In the genomic region with DNA sequence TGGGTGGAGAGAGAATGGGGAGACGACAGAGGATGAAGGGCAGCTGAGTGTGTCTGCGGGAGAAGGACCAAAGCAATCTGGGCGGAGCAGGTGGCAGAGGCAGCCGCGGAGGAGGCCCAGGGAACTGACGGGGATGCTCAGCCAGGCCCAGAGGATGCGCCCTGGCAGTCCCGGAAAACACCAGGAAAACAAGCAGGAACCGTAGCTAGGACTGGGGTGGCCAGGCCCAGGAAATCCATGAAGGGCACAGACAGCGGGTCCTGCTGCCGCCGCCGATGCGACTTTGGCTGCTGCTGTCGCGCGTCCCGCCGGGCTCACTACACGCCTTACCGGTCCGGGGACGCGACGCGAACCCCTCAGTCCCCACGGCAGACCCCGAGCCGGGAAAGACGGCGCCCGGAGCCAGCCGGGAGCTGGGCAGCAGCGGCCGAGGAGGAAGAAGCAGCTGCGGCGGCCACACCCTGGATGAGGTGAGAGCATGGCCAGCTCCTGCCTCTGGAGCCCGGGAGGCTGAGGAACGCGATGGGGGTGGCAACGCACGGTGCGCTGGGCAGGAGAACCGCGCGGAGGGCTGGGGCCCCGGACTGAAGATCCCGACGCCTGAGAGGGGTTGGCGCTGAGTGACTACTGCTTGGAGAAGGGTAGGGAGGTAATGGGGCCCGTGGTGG, we compare ENCODE assay signal across 9 cellular contexts. TPM values are rescaled to one million over a fixed set of nuclear protein-coding genes. Genes with fewer than 3 reads are reported as not detected.
A peak's percentile ranks its signal among the peaks of the same experiment; 100 is the strongest.
DNase-seq lines count a peak whose midpoint lies in the region; ATAC-seq and TF ChIP-seq lines count a peak whose summit lies in the region.
"Not testable (repeated sequence)": the region's sequence is repeated elsewhere in the genome, so short reads cannot be mapped to it uniquely, and the experiment has no call there.
"Had no signal": no experiment of that assay in that cellular context is flagged by ENCODE, and none has a peak within 500 bp of the region (broad histone marks: within the 10 kb centered on the region; RNA-seq: fewer than 3 reads in every experiment).

No MANE protein-coding gene starts in this region.

- H3K9me3 ChIP-seq in T-helper 17 cell (ENCODE audit: control insufficient read depth, low read length, poor library complexity, severe bottlenecking); gastroesophageal sphincter; right cardiac atrium (ENCODE audit: control insufficient read depth, low read length); lower lobe of right lung; psoas muscle; upper lobe of right lung: not testable (repeated sequence)

- H3K27ac ChIP-seq in GM23338 (ENCODE audit: low read depth); gastroesophageal sphincter; right cardiac atrium (ENCODE audit: low read length); lower lobe of right lung; psoas muscle; upper lobe of right lung: not testable (repeated sequence)

- not testable (repeated sequence) for DNase-seq in GM23338 (ENCODE audit: low spot score); T-helper 17 cell; right cardiac atrium; lower lobe of right lung; psoas muscle; upper lobe of right lung

- H3K4me3 ChIP-seq in GM23338; gastroesophageal sphincter; right cardiac atrium (ENCODE audit: low read length); lower lobe of right lung; psoas muscle; upper lobe of right lung: not testable (repeated sequence)

- ATAC-seq in GM23338 (peak; percentile 94), T-helper 17 cell (peak; percentile 35), gastroesophageal sphincter (peak; percentile 28), right cardiac atrium (peak; percentile 39 to 54), lower lobe of right lung (peak; percentile 29 to 41), psoas muscle (peak; percentile 42 to 77 (median 62)), upper lobe of right lung (peak; percentile 55)
- peak; percentile 26 for ATAC-seq in activated T-helper 17 cell treated with anti-CD3 and anti-CD28 coated beads, Interleukin-2, amount 50 U/mL, for 72 hours (replicated peaks)

- not testable (repeated sequence) for H3F3A ChIP-seq in GM23338 (replicated peaks; ENCODE audit: low read depth)

- not testable (repeated sequence) for TF ChIP-seq EP300 in gastroesophageal sphincter (IDR thresholded peaks at IDR 0.05)

- not testable (repeated sequence) for H3K27me3 ChIP-seq in GM23338 (ENCODE audit: insufficient read depth); gastroesophageal sphincter; right cardiac atrium (ENCODE audit: control insufficient read depth, insufficient read depth); lower lobe of right lung (ENCODE audit: low read depth); psoas muscle (ENCODE audit: insufficient read depth in 3 of 3, low read length in 2 of 3); upper lobe of right lung

- intact Hi-C loops in right cardiac atrium (cut with DNase I); lower lobe of right lung (cut with DNase I); psoas muscle (cut with DNase I); upper lobe of right lung (cut with DNase I): not testable (repeated sequence)

- not testable (repeated sequence) for H3K4me1 ChIP-seq in GM23338 (ENCODE audit: insufficient read depth); gastroesophageal sphincter; right cardiac atrium (ENCODE audit: control insufficient read depth, insufficient read depth, low read length); lower lobe of right lung; psoas muscle; upper lobe of right lung

- not testable (repeated sequence) for H3K27me3 Mint-ChIP-seq in GM23338 (ENCODE audit: insufficient read depth, low read depth, poor library complexity); T-helper 17 cell; activated T-helper 17 cell treated with anti-CD3 and anti-CD28 coated beads, Interleukin-2, amount 50 U/mL, for 72 hours

- H3K36me3 Mint-ChIP-seq in GM23338 (ENCODE audit: low read depth); T-helper 17 cell (ENCODE audit: low read depth); activated T-helper 17 cell treated with anti-CD3 and anti-CD28 coated beads, Interleukin-2, amount 50 U/mL, for 72 hours (ENCODE audit: low read depth): not testable (repeated sequence)

- not testable (repeated sequence) for H3K9me3 Mint-ChIP-seq in GM23338; activated T-helper 17 cell treated with anti-CD3 and anti-CD28 coated beads, Interleukin-2, amount 50 U/mL, for 72 hours

- WGBS in gastroesophageal sphincter (ENCODE audit: low coverage in 1 of 2), 2 donors, result no CpG with 5 or more reads among the region's 51 CpGs
- WGBS in right cardiac atrium, result no CpG with 5 or more reads among the region's 51 CpGs
- no CpG with 5 or more reads among the region's 51 CpGs for WGBS in psoas muscle, 3 donors

- not testable (repeated sequence) for H3K4me3 Mint-ChIP-seq in GM23338; T-helper 17 cell; activated T-helper 17 cell treated with anti-CD3 and anti-CD28 coated beads, Interleukin-2, amount 50 U/mL, for 72 hours

- not testable (repeated sequence) for H3K9me2 ChIP-seq in GM23338 (ENCODE audit: insufficient read depth)

- not testable (repeated sequence) for H2AFZ ChIP-seq in GM23338

- H3K36me3 ChIP-seq in GM23338 (ENCODE audit: insufficient read depth); gastroesophageal sphincter; lower lobe of right lung; psoas muscle (ENCODE audit: insufficient read depth in 1 of 2, low read depth in 1 of 2); upper lobe of right lung: not testable (repeated sequence)

- not testable (repeated sequence) for H3K4me2 ChIP-seq in GM23338

- not testable (repeated sequence) for H3K4me1 Mint-ChIP-seq in GM23338; T-helper 17 cell; activated T-helper 17 cell treated with anti-CD3 and anti-CD28 coated beads, Interleukin-2, amount 50 U/mL, for 72 hours

- not testable (repeated sequence) for TF ChIP-seq CTCF in GM23338 (conservative IDR thresholded peaks at IDR 0.05; ENCODE audit: low read depth in 2 of 2); gastroesophageal sphincter (IDR thresholded peaks at IDR 0.05); lower lobe of right lung (IDR thresholded peaks at IDR 0.05); psoas muscle (IDR thresholded peaks at IDR 0.05); upper lobe of right lung (IDR thresholded peaks at IDR 0.05)

- not testable (repeated sequence) for H4K20me1 ChIP-seq in GM23338 (replicated peaks; ENCODE audit: insufficient read depth)

- not testable (repeated sequence) for TF ChIP-seq POLR2A in gastroesophageal sphincter (IDR thresholded peaks at IDR 0.05)

- not testable (repeated sequence) for H3K27ac Mint-ChIP-seq in GM23338; T-helper 17 cell; activated T-helper 17 cell treated with anti-CD3 and anti-CD28 coated beads, Interleukin-2, amount 50 U/mL, for 72 hours

- H3K79me2 ChIP-seq in GM23338 (replicated peaks; ENCODE audit: insufficient read depth), result not testable (repeated sequence)

RNA-seq across cellular contexts. Expression of a gene that starts 35.8 kb away (rescaled TPM):
- total RNA-seq in GM23338 (2014; rRNA removed; shearing (Covaris generic)), result 26.8 and 35.2 TPM in 2 replicates
- polyA plus RNA-seq in GM23338 (2016; fragmentation: Nextera tagmentation; extraction: Ambion mirVana) (12.9 and 16.5 TPM in 2 replicates), right cardiac atrium (857 TPM), psoas muscle (1,000 to 10,000 TPM in 2 of 3 donors, 100 to 1,000 TPM in 1; 368 to 2,569 (median 1,043) TPM)
- total RNA-seq in T-helper 17 cell (10 to 100 TPM; 36.2 to 43.2 TPM), gastroesophageal sphincter (100 to 1,000 TPM; 170 to 293 (median 218) TPM), right cardiac atrium (1,000 to 10,000 TPM; 1,463 to 2,379 (median 1,612) TPM), lower lobe of right lung (153 TPM), psoas muscle (1,000 to 10,000 TPM; 1,830 to 3,658 (median 2,938) TPM), upper lobe of right lung (163 TPM)
- 10 to 100 TPM; 47.2 to 66.0 TPM for total RNA-seq in activated T-helper 17 cell treated with anti-CD3 and anti-CD28 coated beads, Interleukin-2, amount 50 U/mL, for 72 hours

RNA-seq across cellular contexts. Expression of a gene that starts 59.8 kb away (rescaled TPM):
- 7.5 and 28.1 TPM in 2 replicates for total RNA-seq in GM23338 (2014; rRNA removed; shearing (Covaris generic))
- polyA plus RNA-seq in GM23338 (2016; fragmentation: Nextera tagmentation; extraction: Ambion mirVana) (not detected in 2 replicates), right cardiac atrium (1.2 TPM), psoas muscle (10 to 100 TPM; 10.2 to 29.8 (median 12.5) TPM)
- total RNA-seq in T-helper 17 cell (not detected), gastroesophageal sphincter (10 to 100 TPM; 55.8 to 73.1 (median 64.6) TPM), right cardiac atrium (under 1 TPM in 1 of 4 donors, not detected in 3; 0.63 TPM), lower lobe of right lung (not detected), psoas muscle (1 to 10 TPM in 1 of 4 donors, under 1 TPM in 2, not detected in 1; 0.45 to 1.5 (median 0.84) TPM), upper lobe of right lung (1.8 TPM)
- under 1 TPM in 1 of 2 donors, not detected in 1; 0.58 TPM for total RNA-seq in activated T-helper 17 cell treated with anti-CD3 and anti-CD28 coated beads, Interleukin-2, amount 50 U/mL, for 72 hours
- total RNA-seq: CD4-positive, CD25-positive, alpha-beta regulatory T cell had no signal

Comparison
In these comparisons a context has a peak if more than half of its experiments do, and no peak if none do; other contexts are left out.
1. ATAC-seq: peak in every context shown above with its lines; median percentile 94 in GM23338; 62 in psoas muscle; 55 in upper lobe of right lung; 46 in right cardiac atrium; 35 in T-helper 17 cell; 35 in lower lobe of right lung; 28 in gastroesophageal sphincter; 26 in activated T-helper 17 cell treated with anti-CD3 and anti-CD28 coated beads, Interleukin-2, amount 50 U/mL, for 72 hours.